Comparison of ENCODE assay signal across 9 cellular contexts in genomic region chr3:127791221-127791913, GRCh38. TPM values are rescaled to one million over a fixed set of nuclear protein-coding genes. Genes with fewer than 3 reads are reported as not detected.
DNase-seq lines count a peak whose midpoint lies in the region; ATAC-seq and TF ChIP-seq lines count a peak whose summit lies in the region.
"Had no signal": no experiment of that assay in that cellular context is flagged by ENCODE, and none has a peak within 500 bp of the region (broad histone marks: within the 10 kb centered on the region; RNA-seq: fewer than 3 reads in every experiment).

No MANE protein-coding gene starts in this region.

- POLR2A ChIA-PET in AG04450 (lab: Yijun Ruan, JAX) = interaction anchor here (0.7 to 1.3 kb wide), 9 partner anchors 12 to 119 kb away, joined by 3 to 6 read pairs (median 3); partner anchors contain the start of genes ABTB1 and MGLL

- H3K27ac ChIP-seq in AG04450 (ENCODE audit: low read depth, low read length) (peak overlapping the region; percentile 94), ascending aorta (peak overlapping the region; percentile 11 to 27), lower lobe of right lung (no peak overlapping the region)
- H3K27ac ChIP-seq: neutrophil had no signal

- DNase-seq in AG04450 (ENCODE audit: low read depth, low spot score) = peak; percentile 76
- peak; percentile 90 for DNase-seq in NCI-H2107 treated with DMSO at 0.1 percent for 48 hours (lab: John Stamatoyannopoulos, UW; ENCODE audit: unreplicated experiment)
- no peak for DNase-seq in ascending aorta (ENCODE audit: low spot score in 2 of 2)
- no peak for DNase-seq in lower lobe of right lung
- DNase-seq in NCI-H2227 treated with DMSO at 0.1 percent for 48 hours (lab: John Stamatoyannopoulos, UW) = no peak
- no peak for DNase-seq in stimulated activated naive CD4-positive, alpha-beta T cell treated with Interleukin-2 at 50 U/mL for 16 hours (lab: John Stamatoyannopoulos, UW)

- no peaks in the 10 kb centered on the region for H3K27me3 ChIP-seq in AG04450 (ENCODE audit: control insufficient read depth, insufficient read depth, low read length)
- no peaks in the 10 kb centered on the region for H3K27me3 ChIP-seq in ascending aorta
- H3K27me3 ChIP-seq in lower lobe of right lung (ENCODE audit: low read depth) = no peaks in the 10 kb centered on the region
- H3K27me3 ChIP-seq: neutrophil had no signal

- ATAC-seq in HG02623 (IDR thresholded peaks at IDR 0.05; ENCODE audit: unreplicated experiment) (peak; percentile 69), lower lobe of right lung (peak; percentile 40 to 50)

- CTCF ChIA-PET in AG04450 (lab: Charles Lee) = interaction anchor here (0.6 to 2.3 kb wide), 6 partner anchors 12 to 385 kb away, joined by 3 to 16 read pairs (median 6); no protein-coding TSS in a partner anchor

- intact Hi-C loops in ascending aorta (cut with DNase I) (no loop called here), lower lobe of right lung (cut with DNase I) (no loop called here)

- TF ChIP-seq CTCF in AG04450 (IDR thresholded peaks at IDR 0.05; ENCODE audit: low read depth, low read length) (peak; percentile 34), GM12873 (IDR thresholded peaks at IDR 0.05; ENCODE audit: insufficient read depth, low read depth, low read length, missing control alignments) (peak; percentile 66), ascending aorta (IDR thresholded peaks at IDR 0.05) (no peak), lower lobe of right lung (IDR thresholded peaks at IDR 0.05) (peak; percentile 15)

- no peaks in the 10 kb centered on the region for H3K36me3 ChIP-seq in ascending aorta
- peaks cover 10% of the 10 kb centered on the region for H3K36me3 ChIP-seq in lower lobe of right lung

- H3K9me3 ChIP-seq in AG04450 (ENCODE audit: control insufficient read depth, insufficient read depth, low read length) (no peaks in the 10 kb centered on the region), ascending aorta (no peaks in the 10 kb centered on the region), lower lobe of right lung (no peaks in the 10 kb centered on the region)
- H3K9me3 ChIP-seq: neutrophil had no signal

- H3K4me1 ChIP-seq in ascending aorta = peaks cover 17 to 45% of the 10 kb centered on the region in 2 donors
- peaks cover 47% of the 10 kb centered on the region for H3K4me1 ChIP-seq in lower lobe of right lung

- no peak overlapping the region for H3K4me3 ChIP-seq in AG04450 (ENCODE audit: low read depth, low read length)
- no peak overlapping the region for H3K4me3 ChIP-seq in ascending aorta
- no peak overlapping the region for H3K4me3 ChIP-seq in lower lobe of right lung

RNA-seq across cellular contexts. Expression of gene MGLL, which starts 30.9 kb away (rescaled TPM):
- 49.1 and 51.5 TPM in 2 replicates for polyA plus RNA-seq in AG04450 (2011; rRNA removed)
- 67.4 and 85.4 TPM in 2 replicates for polyA minus RNA-seq in AG04450 (2011; rRNA and poly(A)+ RNA removed)
- 101 TPM for total RNA-seq in ascending aorta
- total RNA-seq in lower lobe of right lung = 132 TPM

Comparison
In these comparisons a context has a peak if more than half of its experiments do, and no peak if none do; other contexts are left out.
1. DNase-seq: peak in AG04450 (single experiment) and NCI-H2107 treated with DMSO at 0.1 percent for 48 hours (single experiment); none in ascending aorta (0 of 2), lower lobe of right lung (single experiment), NCI-H2227 treated with DMSO at 0.1 percent for 48 hours (single experiment) and stimulated activated naive CD4-positive, alpha-beta T cell treated with Interleukin-2 at 50 U/mL for 16 hours (single experiment).
2. CTCF ChIP-seq: peak in AG04450 (single experiment), GM12873 (single experiment) and lower lobe of right lung (single experiment); none in ascending aorta (0 of 3).